31 cellular contexts compared by ENCODE assay signal in genomic region chr4:41092128-41092527, GRCh38.
"Had no signal": no experiment of that assay in that cellular context is flagged by ENCODE, and none has a peak within 500 bp of the region (broad histone marks: within the 10 kb centered on the region; RNA-seq: fewer than 3 reads in every experiment).

No MANE protein-coding gene starts in this region.

- H3K36me3 ChIP-seq: breast epithelium, SJSA1 had no signal

- H3K4me3 Mint-ChIP-seq: activated CD4-positive, alpha-beta T cell treated with anti-CD3 and anti-CD28 coated beads for 36 hours; activated CD4-positive, alpha-beta T cell treated with anti-CD3 and anti-CD28 coated beads, Interleukin-2, amount 10 ng/mL, durations not matched to agents 7 days and 5 days; activated CD8-positive, alpha-beta T cell treated with anti-CD3 and anti-CD28 coated beads, Interleukin-2, amount 10 ng/mL, durations not matched to agents 7 days and 5 days; activated naive CD4-positive, alpha-beta T cell treated with anti-CD3 and anti-CD28 coated beads for 36 hours; activated naive CD8-positive, alpha-beta T cell treated with anti-CD3 and anti-CD28 coated beads for 36 hours; activated T-cell treated with anti-CD3 and anti-CD28 coated beads, Interleukin-2, amount 50 U/mL, for 4 hours; activated T-helper 1 cell treated with anti-CD3 and anti-CD28 coated beads, Interleukin-12 subunit alpha, Interleukin-12 subunit beta, Interleukin-2, Interleukin-4 antibody, amounts not matched to agents 30 ng/mL and 10 ng/mL and 1 ng/mL, durations not matched to agents 14 hours and 24 hours and 36 hours; T-helper 1 cell treated with Interleukin-12 subunit alpha and Interleukin-12 subunit beta and Interleukin-4 antibody, amounts not matched to agents 30 μg/mL and 1 μg/mL, for 36 hours; T-helper 2 cell treated with Interferon-gamma antibody and Interleukin-4, amounts not matched to agents 5 μg/mL and 100 μg/mL, for 36 hours; WTC11 had no signal

- H3K9me3 Mint-ChIP-seq: activated CD4-positive, alpha-beta T cell treated with anti-CD3 and anti-CD28 coated beads, Interleukin-2, amount 10 ng/mL, durations not matched to agents 7 days and 5 days; activated T-cell treated with anti-CD3 and anti-CD28 coated beads, Interleukin-2, amount 50 U/mL, for 4 hours; activated T-helper 1 cell treated with anti-CD3 and anti-CD28 coated beads, Interleukin-12 subunit alpha, Interleukin-12 subunit beta, Interleukin-2, Interleukin-4 antibody, amounts not matched to agents 30 ng/mL and 10 ng/mL and 1 ng/mL, durations not matched to agents 14 hours and 24 hours and 36 hours; T-helper 1 cell treated with Interleukin-12 subunit alpha and Interleukin-12 subunit beta and Interleukin-4 antibody, amounts not matched to agents 30 μg/mL and 1 μg/mL, for 36 hours; T-helper 2 cell treated with Interferon-gamma antibody and Interleukin-4, amounts not matched to agents 5 μg/mL and 100 μg/mL, for 36 hours; WTC11 had no signal

- ATAC-seq: activated CD4-positive, alpha-beta T cell treated with anti-CD3 and anti-CD28 coated beads for 36 hours; activated CD4-positive, CD25-positive, alpha-beta regulatory T cell treated with anti-CD3 and anti-CD28 coated beads, Interleukin-2, amount 50 U/mL, for 24 hours; activated CD8-positive, alpha-beta T cell treated with anti-CD3 and anti-CD28 coated beads, Interleukin-2, amount 10 ng/mL, durations not matched to agents 7 days and 5 days; activated T-cell treated with anti-CD3 and anti-CD28 coated beads, Interleukin-2, amount 50 U/mL, for 4 hours; body of pancreas; Panc1; WTC11 had no signal

- H3K4me1 ChIP-seq: body of pancreas, breast epithelium, SJSA1 had no signal

- H3K9me3 ChIP-seq: body of pancreas, SJSA1, SK-N-SH had no signal

- H3K27ac ChIP-seq: body of pancreas, breast epithelium, SJSA1 had no signal

- H3K27me3 ChIP-seq: body of pancreas, breast epithelium, SJSA1 had no signal

- H3K36me3 Mint-ChIP-seq: activated naive CD8-positive, alpha-beta T cell treated with anti-CD3 and anti-CD28 coated beads for 36 hours; WTC11 had no signal

- H3K4me1 Mint-ChIP-seq: activated CD4-positive, alpha-beta T cell treated with anti-CD3 and anti-CD28 coated beads for 36 hours; activated CD4-positive, alpha-beta T cell treated with anti-CD3 and anti-CD28 coated beads, Interleukin-2, amount 10 ng/mL, durations not matched to agents 7 days and 5 days; activated naive CD8-positive, alpha-beta T cell treated with anti-CD3 and anti-CD28 coated beads for 36 hours had no signal

- DNase-seq: activated CD4-positive, alpha-beta T cell treated with anti-CD3 and anti-CD28 coated beads for 36 hours; activated CD4-positive, alpha-beta T cell treated with anti-CD3 and anti-CD28 coated beads, Interleukin-2, amount 10 ng/mL, durations not matched to agents 7 days and 5 days; activated CD4-positive, alpha-beta T cell treated with anti-CD3 and anti-CD28 coated beads, Interleukin-2, amount 50 U/mL, for 48 hours; activated CD8-positive, alpha-beta T cell treated with anti-CD3 and anti-CD28 coated beads, Interleukin-2, amount 10 ng/mL, durations not matched to agents 7 days and 5 days; activated gamma-delta T cell treated with Interleukin-2 at 50 U/mL for 16 hours; activated naive CD4-positive, alpha-beta T cell treated with anti-CD3 and anti-CD28 coated beads for 36 hours; activated naive CD8-positive, alpha-beta T cell treated with anti-CD3 and anti-CD28 coated beads for 36 hours; activated T-cell treated with anti-CD3 and anti-CD28 coated beads for 4 hours; activated T-cell treated with anti-CD3 and anti-CD28 coated beads, Interleukin-2, amount 50 U/mL, for 4 hours; amygdala; body of pancreas; cerebellar nuclear complex; NCI-H1092 treated with DMSO at 0.1 percent for 48 hours; NCI-H1417 treated with DMSO at 0.1 percent for 48 hours; NCI-H187 treated with DMSO at 0.1 percent for 48 hours; NCI-H2081; NCI-H2171 treated with DMSO at 0.1 percent for 48 hours; NCI-H446; NCI-H510A treated with DMSO at 0.1 percent for 48 hours; NCI-H526 treated with DMSO at 0.1 percent for 48 hours; NCI-H774; SHP77 treated with DMSO at 0.1 percent for 48 hours; SK-N-SH had no signal

- H3K4me3 ChIP-seq: body of pancreas, breast epithelium, SJSA1 had no signal

- H3K27ac Mint-ChIP-seq: activated CD4-positive, alpha-beta T cell treated with anti-CD3 and anti-CD28 coated beads for 36 hours; activated CD4-positive, alpha-beta T cell treated with anti-CD3 and anti-CD28 coated beads, Interleukin-2, amount 10 ng/mL, durations not matched to agents 7 days and 5 days; activated CD8-positive, alpha-beta T cell treated with anti-CD3 and anti-CD28 coated beads, Interleukin-2, amount 10 ng/mL, durations not matched to agents 7 days and 5 days; activated naive CD4-positive, alpha-beta T cell treated with anti-CD3 and anti-CD28 coated beads for 36 hours; activated naive CD8-positive, alpha-beta T cell treated with anti-CD3 and anti-CD28 coated beads for 36 hours; activated T-helper 1 cell treated with anti-CD3 and anti-CD28 coated beads, Interleukin-12 subunit alpha, Interleukin-12 subunit beta, Interleukin-2, Interleukin-4 antibody, amounts not matched to agents 30 ng/mL and 10 ng/mL and 1 ng/mL, durations not matched to agents 14 hours and 24 hours and 36 hours; T-helper 1 cell treated with Interleukin-12 subunit alpha and Interleukin-12 subunit beta and Interleukin-4 antibody, amounts not matched to agents 30 μg/mL and 1 μg/mL, for 36 hours; T-helper 2 cell treated with Interferon-gamma antibody and Interleukin-4, amounts not matched to agents 5 μg/mL and 100 μg/mL, for 36 hours; WTC11 had no signal
